ENCODE assay signal across 8 cellular contexts in the genomic region with DNA sequence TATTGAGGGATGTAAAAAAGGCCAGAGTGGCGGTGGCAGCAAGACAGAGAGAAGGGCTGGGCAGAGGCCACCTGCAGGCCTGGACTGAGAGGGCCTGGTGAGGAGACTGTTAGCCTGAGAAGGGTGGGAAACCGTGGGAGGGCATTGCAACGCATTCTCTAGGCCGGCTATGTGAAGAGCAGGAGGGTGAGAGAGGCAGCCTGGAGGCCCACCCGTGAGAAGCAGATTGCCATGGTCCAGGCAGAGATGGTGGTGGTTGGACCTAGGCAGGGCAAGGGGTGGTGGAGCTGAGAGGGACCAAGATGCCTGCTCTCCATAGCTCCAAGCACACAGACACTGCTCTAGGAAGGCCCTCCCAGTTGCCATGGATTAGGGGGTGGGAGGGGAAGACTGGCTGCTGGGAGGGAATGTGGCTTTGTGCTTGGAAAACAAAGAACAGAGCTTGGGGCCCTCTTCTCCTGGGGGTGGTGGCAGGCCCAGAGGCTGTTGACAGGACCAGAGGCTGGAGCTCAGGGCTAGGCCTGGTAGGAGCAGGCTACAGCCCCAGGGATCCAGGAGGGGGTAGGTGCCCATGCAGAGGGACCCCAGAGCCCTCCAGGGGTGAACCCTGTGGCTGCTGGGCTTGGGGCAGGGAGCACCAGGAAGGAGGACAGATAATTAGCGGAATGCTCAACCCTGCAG. TPM values are rescaled to one million over a fixed set of nuclear protein-coding genes. Genes with fewer than 3 reads are reported as not detected.
A peak's percentile ranks its signal among the peaks of the same experiment; 100 is the strongest.
DNase-seq lines count a peak whose midpoint lies in the region; ATAC-seq lines count a peak whose summit lies in the region.
"Had no signal": no experiment of that assay in that cellular context is flagged by ENCODE, and none has a peak within 500 bp of the region (broad histone marks: within the 10 kb centered on the region; RNA-seq: fewer than 3 reads in every experiment).

No MANE protein-coding gene starts in this region.

- no peak for ATAC-seq in HG03521 (IDR thresholded peaks at IDR 0.05; ENCODE audit: unreplicated experiment)

- peak overlapping the region; percentile 63 for H3K27ac Mint-ChIP-seq in dendritic cell treated with granulocyte-macrophage colony-stimulating factor and Interleukin-4, amounts not matched to agents 40 ng/mL and 50 ng/mL, for 4 days

- H3K36me3 Mint-ChIP-seq in dendritic cell treated with granulocyte-macrophage colony-stimulating factor and Interleukin-4, amounts not matched to agents 40 ng/mL and 50 ng/mL, for 4 days (ENCODE audit: low read depth): peaks cover 80% of the 10 kb centered on the region

- H3K27me3 Mint-ChIP-seq in dendritic cell treated with granulocyte-macrophage colony-stimulating factor and Interleukin-4, amounts not matched to agents 40 ng/mL and 50 ng/mL, for 4 days: no peaks in the 10 kb centered on the region

- H3K4me1 Mint-ChIP-seq in dendritic cell treated with granulocyte-macrophage colony-stimulating factor and Interleukin-4, amounts not matched to agents 40 ng/mL and 50 ng/mL, for 4 days (ENCODE audit: low read depth): peaks cover 76% of the 10 kb centered on the region

- H3K4me3 Mint-ChIP-seq in dendritic cell treated with granulocyte-macrophage colony-stimulating factor and Interleukin-4, amounts not matched to agents 40 ng/mL and 50 ng/mL, for 4 days: no peak overlapping the region

- H3K9me3 Mint-ChIP-seq in dendritic cell treated with granulocyte-macrophage colony-stimulating factor and Interleukin-4, amounts not matched to agents 40 ng/mL and 50 ng/mL, for 4 days: no peaks in the 10 kb centered on the region

- intact Hi-C loops in dendritic cell treated with granulocyte-macrophage colony-stimulating factor and Interleukin-4, amounts not matched to agents 40 ng/mL and 50 ng/mL, for 4 days (cut with micrococcal nuclease): no loop called here

- DNase-seq in HT-29 (ENCODE audit: low spot score) (peak; percentile 46), nucleus accumbens (lab: John Stamatoyannopoulos, UW) (peak in 49 of 56 donors; percentile 24 to 81 (median 60)), SKM-1 treated with dmso at 0.1 percent for 144 hours (lab: John Stamatoyannopoulos, UW; ENCODE audit: unreplicated experiment) (no peak), HuH-7.5 (ENCODE audit: low spot score) (no peak)

RNA-seq across cellular contexts. Expression of a gene that starts 12.4 kb away (rescaled TPM):
- 1.9 and 2.2 TPM in 2 replicates for total RNA-seq in HT-29 (2014; rRNA removed; shearing (Covaris generic))
- total RNA-seq: bronchial epithelial cell had no signal

RNA-seq across cellular contexts. Expression of a gene that starts 15.5 kb away (rescaled TPM):
- total RNA-seq in HT-29 (2014; rRNA removed; shearing (Covaris generic)): 0.25 and 0.65 TPM in 2 replicates
- total RNA-seq: bronchial epithelial cell, SJSA1 had no signal

RNA-seq across cellular contexts. Expression of a gene that starts 15.8 kb away (rescaled TPM):
- 50.8 and 54.2 TPM in 2 replicates for total RNA-seq in HT-29 (2014; rRNA removed; shearing (Covaris generic))

RNA-seq across cellular contexts. Expression of a gene that starts 26.0 kb away (rescaled TPM):
- total RNA-seq in HT-29 (2014; rRNA removed; shearing (Covaris generic)): 14.8 and 16.0 TPM in 2 replicates
- total RNA-seq: bronchial epithelial cell, SJSA1 had no signal

RNA-seq across cellular contexts. Expression of a gene that starts 35.1 kb away (rescaled TPM):
- total RNA-seq in HT-29 (2014; rRNA removed; shearing (Covaris generic)): 34.6 and 39.1 TPM in 2 replicates

Comparison
In these comparisons a context has a peak if more than half of its experiments do, and no peak if none do; other contexts are left out.
1. DNase-seq: peak in HT-29 (single experiment) and nucleus accumbens (49 of 56); none in SKM-1 treated with dmso at 0.1 percent for 144 hours (single experiment) and HuH-7.5 (single experiment).